ENCODE assay signal across 18 cellular contexts in the genomic region with DNA sequence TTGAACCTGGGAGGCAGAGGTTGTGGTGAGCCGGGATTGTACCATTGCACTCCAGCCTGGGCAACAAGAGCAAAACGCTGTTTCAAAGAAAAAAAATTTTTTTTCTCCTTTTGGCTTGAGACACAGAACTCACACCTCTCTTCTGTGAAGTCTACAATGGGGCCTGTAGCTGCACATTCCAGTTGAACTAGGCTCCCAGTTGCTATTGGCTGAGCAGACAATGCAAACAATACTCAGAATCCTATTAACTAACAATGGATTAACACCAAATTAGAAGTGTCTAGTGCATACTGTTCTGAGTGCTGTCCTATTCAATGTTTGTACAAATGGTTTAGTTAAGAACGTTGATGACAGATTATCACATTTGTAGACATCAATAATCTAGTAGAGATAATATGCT. TPM values are rescaled to one million over a fixed set of nuclear protein-coding genes. Genes with fewer than 3 reads are reported as not detected.
"Had no signal": no experiment of that assay in that cellular context is flagged by ENCODE, and none has a peak within 500 bp of the region (broad histone marks: within the 10 kb centered on the region; RNA-seq: fewer than 3 reads in every experiment).

No MANE protein-coding gene starts in this region.

- DNase-seq: activated CD4-positive, alpha-beta T cell treated with anti-CD3 and anti-CD28 coated beads, Interleukin-2, amount 10 ng/mL, durations not matched to agents 7 days and 5 days; activated CD4-positive, CD25-positive, alpha-beta regulatory T cell; activated naive CD4-positive, alpha-beta T cell treated with Interleukin-2 at 50 U/mL for 16 hours; anterior cingulate cortex; cortex of kidney; effector CD8-positive, alpha-beta T cell; gastrocnemius medialis; islet precursor cell; naive B cell; retina; stimulated activated CD4-positive, alpha-beta T cell treated with anti-CD3 and anti-CD28 coated beads, Interleukin-15, amount 100 ng/mL, for 24 hours; stimulated activated CD4-positive, alpha-beta T cell treated with anti-CD3 and anti-CD28 coated beads, Interleukin-4, amount 100 ng/mL, for 1 hour; stimulated activated naive CD4-positive, alpha-beta T cell had no signal

- ATAC-seq: gastrocnemius medialis had no signal

- H3K36me3 ChIP-seq: gastrocnemius medialis, vagina had no signal

- H3K9me3 Mint-ChIP-seq: activated CD4-positive, alpha-beta T cell treated with anti-CD3 and anti-CD28 coated beads, Interleukin-2, amount 10 ng/mL, durations not matched to agents 7 days and 5 days; T-helper 2 cell treated with Interferon-gamma antibody and Interleukin-4, amounts not matched to agents 5 μg/mL and 100 μg/mL, for 36 hours had no signal

- H3K4me1 ChIP-seq: gastrocnemius medialis, tibial artery, vagina had no signal

- H3K4me3 ChIP-seq: gastrocnemius medialis, lung, tibial artery, vagina had no signal

- H3K9me3 ChIP-seq: gastrocnemius medialis, tibial artery, vagina had no signal

- H3K36me3 Mint-ChIP-seq: naive B cell had no signal

- H3K27me3 Mint-ChIP-seq: activated CD4-positive, alpha-beta T cell treated with anti-CD3 and anti-CD28 coated beads, Interleukin-2, amount 10 ng/mL, durations not matched to agents 7 days and 5 days; naive B cell had no signal

- H3K27me3 ChIP-seq: gastrocnemius medialis, tibial artery, vagina had no signal

- H3K27ac ChIP-seq: gastrocnemius medialis, tibial artery, vagina had no signal

- H3K27ac Mint-ChIP-seq: activated CD4-positive, alpha-beta T cell treated with anti-CD3 and anti-CD28 coated beads, Interleukin-2, amount 10 ng/mL, durations not matched to agents 7 days and 5 days; T-helper 2 cell treated with Interferon-gamma antibody and Interleukin-4, amounts not matched to agents 5 μg/mL and 100 μg/mL, for 36 hours had no signal

- H3K4me3 Mint-ChIP-seq: activated CD4-positive, alpha-beta T cell treated with anti-CD3 and anti-CD28 coated beads, Interleukin-2, amount 10 ng/mL, durations not matched to agents 7 days and 5 days; naive B cell; T-helper 2 cell treated with Interferon-gamma antibody and Interleukin-4, amounts not matched to agents 5 μg/mL and 100 μg/mL, for 36 hours had no signal

RNA-seq across cellular contexts. Expression of gene ADAMTSL4, which starts 47.8 kb away (rescaled TPM):
- total RNA-seq: activated CD8-positive, alpha-beta memory T cell treated with anti-CD3 and anti-CD28 coated beads for 36 hours had no signal
